8 cellular contexts compared by ENCODE assay signal in genomic region chr10:131972474-131973071, GRCh38. TPM values are rescaled to one million over a fixed set of nuclear protein-coding genes. Genes with fewer than 3 reads are reported as not detected.
DNase-seq lines count a peak whose midpoint lies in the region; ATAC-seq, FAIRE-seq and TF ChIP-seq lines count a peak whose summit lies in the region.

No MANE protein-coding gene starts in this region.

- TF ChIP-seq CTCF in fibroblast of the aortic adventitia (IDR thresholded peaks at IDR 0.05; ENCODE audit: insufficient read depth, low read length): no peak

- ATAC-seq in GM19351 (IDR thresholded peaks at IDR 0.05; ENCODE audit: unreplicated experiment): peak; percentile 70
- ATAC-seq in GM18505 (IDR thresholded peaks at IDR 0.05; ENCODE audit: unreplicated experiment): no peak

- no peak for TF ChIP-seq POLR2A in GM18505 (IDR thresholded peaks at IDR 0.05; ENCODE audit: borderline replicate concordance, extremely low read depth, insufficient read depth, insufficient read length)

- H3K4me3 ChIP-seq in fibroblast of the aortic adventitia (ENCODE audit: low read depth, low read length): no peak overlapping the region

- DNase-seq in UCSD-AML1 (lab: John Stamatoyannopoulos, UW; ENCODE audit: unreplicated experiment) (peak; percentile 29), fibroblast of the aortic adventitia (ENCODE audit: low read depth) (peak; percentile 28), smooth muscle cell of the brain vasculature (ENCODE audit: low read depth, low spot score) (peak; percentile 23), GM19239 (ENCODE audit: insufficient read length, low spot score) (no peak), inferior parietal cortex (ENCODE audit: extremely low spot score) (no peak), SKM-1 treated with dmso at 0.1 percent for 144 hours (lab: John Stamatoyannopoulos, UW; ENCODE audit: unreplicated experiment) (no peak)

- no peak for FAIRE-seq in GM19239 (lab: Jason Lieb, UNC)

RNA-seq across cellular contexts. Expression of gene BNIP3, which starts 9.2 kb away (rescaled TPM):
- 65.1 and 81.4 TPM in 2 replicates for total RNA-seq in fibroblast of the aortic adventitia (ENCODE audit: low replicate concordance)

Comparison
In these comparisons a context has a peak if more than half of its experiments do, and no peak if none do; other contexts are left out.
1. DNase-seq: peak in UCSD-AML1 (single experiment), fibroblast of the aortic adventitia (single experiment) and smooth muscle cell of the brain vasculature (single experiment); none in GM19239 (single experiment), inferior parietal cortex (single experiment) and SKM-1 treated with dmso at 0.1 percent for 144 hours (single experiment).